ENCODE assay signal across 8 cellular contexts in the genomic region with DNA sequence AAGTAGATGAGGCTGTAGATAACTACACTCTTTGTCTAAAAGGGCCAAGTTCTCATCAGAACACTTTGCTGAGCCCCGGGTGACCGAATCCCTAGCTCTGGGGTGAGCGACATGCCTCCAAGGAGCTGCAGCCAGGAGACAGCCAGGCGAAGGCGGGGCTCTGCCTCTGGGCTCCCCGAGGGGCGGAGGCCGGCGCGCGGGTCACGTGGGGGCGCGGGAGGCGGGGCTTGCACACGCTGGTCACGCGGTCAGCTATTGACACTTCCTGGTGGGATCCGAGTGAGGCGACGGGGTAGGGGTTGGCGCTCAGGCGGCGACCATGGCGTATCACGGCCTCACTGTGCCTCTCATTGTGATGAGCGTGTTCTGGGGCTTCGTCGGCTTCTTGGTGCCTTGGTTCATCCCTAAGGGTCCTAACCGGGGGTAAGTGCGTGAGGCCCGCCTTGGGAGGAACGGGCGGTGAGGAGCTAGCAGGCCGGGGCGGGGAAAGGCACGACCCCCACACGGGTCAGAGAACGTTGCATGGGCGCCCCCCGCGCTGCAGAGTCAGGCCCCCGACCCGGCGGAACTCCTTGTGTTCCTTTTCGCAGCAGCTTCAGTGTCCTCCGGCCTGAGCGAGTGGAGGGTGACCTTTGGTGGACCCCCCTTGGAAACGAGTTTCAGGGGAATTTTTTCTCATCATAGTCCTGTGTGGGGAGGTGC. TPM values are rescaled to one million over a fixed set of nuclear protein-coding genes. Genes with fewer than 3 reads are reported as not detected.
DNase-seq lines count a peak whose midpoint lies in the region; ATAC-seq and TF ChIP-seq lines count a peak whose summit lies in the region.

A gene (plus strand): TSS at position 230 of the 702 bp plus-strand sequence. CDS start 90 bp downstream, at position 320.

- intact Hi-C loops in CD14-positive monocyte (cut with micrococcal nuclease): loop anchor here (2.0 to 10.0 kb wide), 3 partner anchors 73 to 161 kb away; a partner anchor contains a TSS
- intact Hi-C loops in dendritic cell treated with granulocyte-macrophage colony-stimulating factor and Interleukin-4, amounts not matched to agents 40 ng/mL and 50 ng/mL, for 4 days (cut with micrococcal nuclease): loop anchor here (1.0 to 10.0 kb wide), 3 partner anchors 74 to 291 kb away; a partner anchor contains a TSS
- intact Hi-C loops in left lung (cut with DNase I): loop anchor here in 1 of 2 donors (10.0 kb wide), 1 partner anchor 161 kb away; a partner anchor contains a TSS

- H3K4me1 Mint-ChIP-seq in CD14-positive monocyte: peaks cover 39% of the 10 kb centered on the region
- peaks cover 32% of the 10 kb centered on the region for H3K4me1 Mint-ChIP-seq in dendritic cell treated with granulocyte-macrophage colony-stimulating factor and Interleukin-4, amounts not matched to agents 40 ng/mL and 50 ng/mL, for 4 days (ENCODE audit: low read depth)

- H3K4me3 Mint-ChIP-seq in CD14-positive monocyte: peak within 1 kb of the TSS; percentile 94 to 99
- peak within 1 kb of the TSS; percentile 98 for H3K4me3 Mint-ChIP-seq in dendritic cell treated with granulocyte-macrophage colony-stimulating factor and Interleukin-4, amounts not matched to agents 40 ng/mL and 50 ng/mL, for 4 days

- H3K4me1 ChIP-seq in left lung: peaks cover 10 to 43% of the 10 kb centered on the region in 2 donors

- peak within 1 kb of the TSS; percentile 95 to 97 for H3K27ac ChIP-seq in left lung

- H3K9me3 ChIP-seq in left lung: no peaks in the 10 kb centered on the region

- peak within 1 kb of the TSS; percentile 89 to 93 for H3K4me3 ChIP-seq in left lung

- DNase-seq in CD14-positive monocyte (ENCODE audit: low spot score) (peak; percentile 95), NCI-H774 (lab: John Stamatoyannopoulos, UW) (peak; percentile 84), left lung (peak; percentile 98 to 100)
- DNase-seq in activated CD4-positive, alpha-beta T cell treated with anti-CD3 and anti-CD28 coated beads, Interleukin-2, amount 50 U/mL, for 4 hours: peak; percentile 90 to 91
- DNase-seq in stimulated activated CD4-positive, alpha-beta T cell treated with anti-CD3 and anti-CD28 coated beads, Interleukin-2, amount 100 ng/mL, for 48 hours: peak; percentile 96 to 97

- H3K27ac Mint-ChIP-seq in CD14-positive monocyte: peak within 1 kb of the TSS; percentile 97 to 99 (median 99)
- H3K27ac Mint-ChIP-seq in dendritic cell treated with granulocyte-macrophage colony-stimulating factor and Interleukin-4, amounts not matched to agents 40 ng/mL and 50 ng/mL, for 4 days: peak within 1 kb of the TSS; percentile 99

- peaks cover 0 to 20% of the 10 kb centered on the region in 2 donors for H3K36me3 ChIP-seq in left lung

- ATAC-seq in GM19372 (IDR thresholded peaks at IDR 0.05; ENCODE audit: low read depth, unreplicated experiment) (peak; percentile 83), HG03521 (IDR thresholded peaks at IDR 0.05; ENCODE audit: unreplicated experiment) (peak; percentile 92), left lung (peak; percentile 99)

- peaks cover 0 to 2% (median 0%) of the 10 kb centered on the region in 7 donors for H3K9me3 Mint-ChIP-seq in CD14-positive monocyte
- no peaks in the 10 kb centered on the region for H3K9me3 Mint-ChIP-seq in dendritic cell treated with granulocyte-macrophage colony-stimulating factor and Interleukin-4, amounts not matched to agents 40 ng/mL and 50 ng/mL, for 4 days

- peaks cover 13 to 20% of the 10 kb centered on the region in 2 donors for H3K36me3 Mint-ChIP-seq in CD14-positive monocyte
- peaks cover 34% of the 10 kb centered on the region for H3K36me3 Mint-ChIP-seq in dendritic cell treated with granulocyte-macrophage colony-stimulating factor and Interleukin-4, amounts not matched to agents 40 ng/mL and 50 ng/mL, for 4 days (ENCODE audit: low read depth)

- no peaks in the 10 kb centered on the region for H3K27me3 ChIP-seq in left lung

- no peak for TF ChIP-seq CTCF in CD14-positive monocyte (IDR thresholded peaks at IDR 0.05)
- no peak for TF ChIP-seq CTCF in left lung (IDR thresholded peaks at IDR 0.05)

- H3K27me3 Mint-ChIP-seq in CD14-positive monocyte (ENCODE audit: low read depth in 3 of 3): no peaks in the 10 kb centered on the region
- H3K27me3 Mint-ChIP-seq in dendritic cell treated with granulocyte-macrophage colony-stimulating factor and Interleukin-4, amounts not matched to agents 40 ng/mL and 50 ng/mL, for 4 days: no peaks in the 10 kb centered on the region

RNA-seq across cellular contexts. Expression of the gene that starts here (rescaled TPM):
- polyA plus RNA-seq in CD14-positive monocyte: 100 to 1,000 TPM; 698 to 760 TPM
- total RNA-seq in left lung: 100 to 1,000 TPM; 380 to 385 TPM

Comparison
In these comparisons a context has a peak if more than half of its experiments do, and no peak if none do; other contexts are left out.
1. Peak in every context shown above with its lines: DNase-seq, ATAC-seq, H3K4me3 ChIP-seq and H3K27ac ChIP-seq.